In genomic region chr20:45450097-45450818, GRCh38 we compare ENCODE assay signal across 8 cellular contexts. TPM values are rescaled to one million over a fixed set of nuclear protein-coding genes. Genes with fewer than 3 reads are reported as not detected.
A peak's percentile ranks its signal among the peaks of the same experiment; 100 is the strongest.
DNase-seq lines count a peak whose midpoint lies in the region; ATAC-seq, FAIRE-seq and TF ChIP-seq lines count a peak whose summit lies in the region.

No MANE protein-coding gene starts in this region.

- H3K27ac ChIP-seq in VCaP: no peak overlapping the region
- peak overlapping the region in 1 of 2 donors; percentile 57 for H3K27ac ChIP-seq in small intestine (ENCODE audit: low read depth in 1 of 2, low read length in 1 of 2)

- H3K4me3 ChIP-seq in small intestine (ENCODE audit: low read depth in 1 of 2, low read length in 2 of 2): no peak overlapping the region

- DNase-seq in natural killer cell: no peak
- DNase-seq in natural killer cell treated with Interleukin-12 subunit alpha and Interleukin-12 subunit beta and Interleukin-15 and Interleukin-18, amount 100 ng/mL, for 72 hours (ENCODE audit: low spot score): no peak
- peak; percentile 35 for DNase-seq in NCI-H1092 treated with DMSO at 0.1 percent for 48 hours (lab: John Stamatoyannopoulos, UW)
- no peak for DNase-seq in left ventricle myocardium superior
- DNase-seq in small intestine: peak; percentile 82

- intact Hi-C loops in natural killer cell (cut with micrococcal nuclease) (loop anchor here (1.0 to 5.0 kb wide), 3 partner anchors 87 to 322 kb away; partner anchors contain the start of gene SYS1), left ventricle myocardium superior (cut with micrococcal nuclease) (no loop called here)

- peak; percentile 53 to 66 (median 60) for ATAC-seq in natural killer cell
- no peak for ATAC-seq in natural killer cell treated with Interleukin-12 subunit alpha and Interleukin-12 subunit beta and Interleukin-15 and Interleukin-18, amount 100 ng/mL, for 72 hours
- peak; percentile 52 for ATAC-seq in left ventricle myocardium superior
- ATAC-seq in GM21528 (IDR thresholded peaks at IDR 0.05; ENCODE audit: low FRiP score, unreplicated experiment): no peak
- ATAC-seq in HG02973 (IDR thresholded peaks at IDR 0.05; ENCODE audit: unreplicated experiment): no peak

- no peak overlapping the region for H3K27ac Mint-ChIP-seq in natural killer cell
- H3K27ac Mint-ChIP-seq in natural killer cell treated with Interleukin-12 subunit alpha and Interleukin-12 subunit beta and Interleukin-15 and Interleukin-18, amount 100 ng/mL, for 72 hours: no peak overlapping the region

- H3K36me3 ChIP-seq in small intestine (ENCODE audit: control insufficient read depth in 2 of 2, insufficient read depth in 2 of 2, low read length in 2 of 2): no peaks in the 10 kb centered on the region

- no peaks in the 10 kb centered on the region for H3K9me3 ChIP-seq in small intestine (ENCODE audit: control insufficient read depth, low read depth)

- H3K4me1 Mint-ChIP-seq in natural killer cell: no peaks in the 10 kb centered on the region
- peaks cover 0 to 5% of the 10 kb centered on the region in 2 donors for H3K4me1 Mint-ChIP-seq in natural killer cell treated with Interleukin-12 subunit alpha and Interleukin-12 subunit beta and Interleukin-15 and Interleukin-18, amount 100 ng/mL, for 72 hours (ENCODE audit: low read depth in 2 of 2)

- H3K9me3 Mint-ChIP-seq in natural killer cell: no peaks in the 10 kb centered on the region
- no peaks in the 10 kb centered on the region for H3K9me3 Mint-ChIP-seq in natural killer cell treated with Interleukin-12 subunit alpha and Interleukin-12 subunit beta and Interleukin-15 and Interleukin-18, amount 100 ng/mL, for 72 hours

- H3K27me3 ChIP-seq in small intestine (ENCODE audit: control insufficient read depth in 2 of 2, insufficient read depth in 2 of 2, low read length in 2 of 2): no peaks in the 10 kb centered on the region

- no peaks in the 10 kb centered on the region for H3K36me3 Mint-ChIP-seq in natural killer cell
- no peaks in the 10 kb centered on the region for H3K36me3 Mint-ChIP-seq in natural killer cell treated with Interleukin-12 subunit alpha and Interleukin-12 subunit beta and Interleukin-15 and Interleukin-18, amount 100 ng/mL, for 72 hours

- TF ChIP-seq CTCF in natural killer cell (IDR thresholded peaks at IDR 0.05) (peak; percentile 77), VCaP (conservative IDR thresholded peaks at IDR 0.05) (peak; percentile 59; the same call in 1 of the 2 replicates)

- WGBS in small intestine, 3 donors: 40 to 56% (median 55%) methylated on average over 5 of the region's 5 CpGs

- no peak overlapping the region for H3K4me3 Mint-ChIP-seq in natural killer cell
- H3K4me3 Mint-ChIP-seq in natural killer cell treated with Interleukin-12 subunit alpha and Interleukin-12 subunit beta and Interleukin-15 and Interleukin-18, amount 100 ng/mL, for 72 hours: no peak overlapping the region

- H3K27me3 Mint-ChIP-seq in natural killer cell (ENCODE audit: low read depth in 2 of 2): peaks cover 2 to 13% of the 10 kb centered on the region in 2 donors
- H3K27me3 Mint-ChIP-seq in natural killer cell treated with Interleukin-12 subunit alpha and Interleukin-12 subunit beta and Interleukin-15 and Interleukin-18, amount 100 ng/mL, for 72 hours: peaks cover 5 to 6% of the 10 kb centered on the region in 2 donors

- FAIRE-seq in small intestine (lab: Jason Lieb, UNC): no peak

- H3K4me1 ChIP-seq in small intestine (ENCODE audit: control insufficient read depth in 2 of 2, insufficient read depth in 1 of 2, low read depth in 1 of 2, low read length in 1 of 2): peaks cover 0 to 3% of the 10 kb centered on the region in 2 donors

RNA-seq across cellular contexts. Expression of gene WFDC2, which starts 19.3 kb away (rescaled TPM):
- not detected for total RNA-seq in natural killer cell
- total RNA-seq in natural killer cell treated with Interleukin-12 subunit alpha and Interleukin-12 subunit beta and Interleukin-15 and Interleukin-18, amount 100 ng/mL, for 72 hours: not detected
- 1.4 TPM for total RNA-seq in left ventricle myocardium superior
- 1 to 10 TPM; 3.1 to 7.8 (median 4.6) TPM for polyA plus RNA-seq in small intestine

RNA-seq across cellular contexts. Expression of gene PIGT, which starts 34.3 kb away (rescaled TPM):
- total RNA-seq in natural killer cell: 100 to 1,000 TPM; 173 to 190 (median 187) TPM
- total RNA-seq in natural killer cell treated with Interleukin-12 subunit alpha and Interleukin-12 subunit beta and Interleukin-15 and Interleukin-18, amount 100 ng/mL, for 72 hours: 10 to 100 TPM; 73.0 to 86.6 TPM
- total RNA-seq in left ventricle myocardium superior: 115 TPM
- polyA plus RNA-seq in small intestine: 10 to 100 TPM; 49.7 to 85.2 (median 51.0) TPM

RNA-seq across cellular contexts. Expression of gene DBNDD2, which starts 42.2 kb away (rescaled TPM):
- total RNA-seq in natural killer cell (10 to 100 TPM; 13.0 to 14.7 (median 13.3) TPM), left ventricle myocardium superior (339 TPM)
- 1 to 10 TPM; 6.1 to 6.4 TPM for total RNA-seq in natural killer cell treated with Interleukin-12 subunit alpha and Interleukin-12 subunit beta and Interleukin-15 and Interleukin-18, amount 100 ng/mL, for 72 hours
- 100 to 1,000 TPM in 2 of 3 donors, 10 to 100 TPM in 1; 98.6 to 114 (median 104) TPM for polyA plus RNA-seq in small intestine

Comparison
In these comparisons a context has a peak if more than half of its experiments do, and no peak if none do; other contexts are left out.
1. ATAC-seq: peak in natural killer cell (3 of 3) and left ventricle myocardium superior (single experiment); none in natural killer cell treated with Interleukin-12 subunit alpha and Interleukin-12 subunit beta and Interleukin-15 and Interleukin-18, amount 100 ng/mL, for 72 hours (0 of 2), GM21528 (single experiment) and HG02973 (single experiment).
2. DNase-seq: peak in NCI-H1092 treated with DMSO at 0.1 percent for 48 hours (single experiment) and small intestine (single experiment); none in natural killer cell (single experiment), natural killer cell treated with Interleukin-12 subunit alpha and Interleukin-12 subunit beta and Interleukin-15 and Interleukin-18, amount 100 ng/mL, for 72 hours (single experiment) and left ventricle myocardium superior (single experiment).
3. RNA of gene DBNDD2, which starts 42.2 kb away (total RNA-seq): 339 TPM in left ventricle myocardium superior (single experiment); 13.0 to 14.7 TPM in natural killer cell and 6.1 to 6.4 TPM in natural killer cell treated with Interleukin-12 subunit alpha and Interleukin-12 subunit beta and Interleukin-15 and Interleukin-18, amount 100 ng/mL, for 72 hours; every median in the first group is over 10 times any median in the second.